Comparison of ENCODE assay signal across 8 cellular contexts in the genomic region with DNA sequence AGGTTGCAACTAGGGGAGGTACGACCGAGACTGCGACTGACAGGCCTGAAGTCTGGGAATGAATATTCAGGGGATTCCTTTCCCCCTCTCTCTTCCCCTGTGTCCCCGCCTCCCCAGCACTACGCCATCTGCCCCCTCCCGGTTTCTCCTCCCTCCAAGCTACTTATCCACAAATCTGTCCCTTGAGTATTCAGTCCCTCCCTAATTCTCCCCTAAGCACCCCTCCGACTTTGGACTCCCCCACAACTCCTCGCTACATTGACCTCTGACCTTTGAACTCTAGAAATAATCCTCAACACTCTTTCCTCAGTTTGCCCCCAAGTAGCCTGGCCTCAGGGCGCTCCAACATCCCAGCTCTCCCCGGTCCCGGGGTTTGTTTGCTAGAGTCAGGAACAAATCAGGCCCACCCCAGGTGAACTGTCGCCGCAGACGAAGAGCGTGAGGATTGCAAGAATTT. TPM values are rescaled to one million over a fixed set of nuclear protein-coding genes. Genes with fewer than 3 reads are reported as not detected.
DNase-seq lines count a peak whose midpoint lies in the region; ATAC-seq, FAIRE-seq and TF ChIP-seq lines count a peak whose summit lies in the region.

No MANE protein-coding gene starts in this region.

- peak overlapping the region; percentile 59 to 89 (median 80) for H3K27ac ChIP-seq in BLaER1 treated with 17β-estradiol and CSF1 and Interleukin-3, amounts not matched to agents 10 nM and 100 nM
- H3K27ac ChIP-seq in OCI-LY3 (ENCODE audit: low read length) (peak overlapping the region; percentile 50), dorsolateral prefrontal cortex (peak overlapping the region; percentile 30 to 98 (median 89)), lower lobe of right lung (peak overlapping the region; percentile 85), temporal lobe (ENCODE audit: low read depth, low read length) (peak overlapping the region; percentile 94)

- H3K79me2 ChIP-seq in OCI-LY3 (ENCODE audit: low read length), result peaks cover 26% of the 10 kb centered on the region

- H3K36me3 ChIP-seq in BLaER1 treated with 17β-estradiol and CSF1 and Interleukin-3, amounts not matched to agents 10 nM and 100 nM, result peaks cover 44 to 83% (median 65%) of the 10 kb centered on the region in 11 experiments
- H3K36me3 ChIP-seq in OCI-LY3 (replicated peaks; ENCODE audit: low read depth, low read length), result peaks cover 12% of the 10 kb centered on the region
- peaks cover 56% of the 10 kb centered on the region for H3K36me3 ChIP-seq in lower lobe of right lung

- H3K4me1 ChIP-seq in BLaER1 treated with 17β-estradiol and CSF1 and Interleukin-3, amounts not matched to agents 10 nM and 100 nM, result peaks cover 40 to 70% (median 64%) of the 10 kb centered on the region in 10 experiments
- H3K4me1 ChIP-seq in OCI-LY3 (ENCODE audit: low read length) (peaks cover 17% of the 10 kb centered on the region), lower lobe of right lung (peaks cover 26% of the 10 kb centered on the region)

- ATAC-seq in lower lobe of right lung (peak; percentile 55 to 62), HG03442 (IDR thresholded peaks at IDR 0.05; ENCODE audit: unreplicated experiment) (no peak)

- peak overlapping the region; percentile 73 to 96 (median 91) for H3K4me2 ChIP-seq in BLaER1 treated with 17β-estradiol and CSF1 and Interleukin-3, amounts not matched to agents 10 nM and 100 nM
- peak overlapping the region; percentile 96 for H3K4me2 ChIP-seq in OCI-LY3 (ENCODE audit: low read length)

- intact Hi-C loops in dorsolateral prefrontal cortex (cut with DNase I), result loop anchor here in 1 of 2 donors (2.0 to 5.0 kb wide), 2 partner anchors 19 to 158 kb away; a partner anchor contains a TSS
- intact Hi-C loops in lower lobe of right lung (cut with DNase I), result no loop called here

- peaks cover 0 to 49% (median 29%) of the 10 kb centered on the region in 11 experiments; a peak in 12 of 22 replicates for H4K20me1 ChIP-seq in BLaER1 treated with 17β-estradiol and CSF1 and Interleukin-3, amounts not matched to agents 10 nM and 100 nM
- H4K20me1 ChIP-seq in OCI-LY3 (ENCODE audit: insufficient read depth, low read length), result no peaks in the 10 kb centered on the region

- TF ChIP-seq POLR2A in H54 (IDR thresholded peaks at IDR 0.05; ENCODE audit: low read depth, low read length), result no peak; the same call in 1 of the 2 replicates

- peak overlapping the region; percentile 66 to 94 (median 84) for H3K9ac ChIP-seq in BLaER1 treated with 17β-estradiol and CSF1 and Interleukin-3, amounts not matched to agents 10 nM and 100 nM
- peak overlapping the region; percentile 88 for H3K9ac ChIP-seq in OCI-LY3 (ENCODE audit: low read length)

- peak; percentile 59 for DNase-seq in H54 (ENCODE audit: insufficient read length, low spot score)
- DNase-seq in dorsolateral prefrontal cortex, result peak in 7 of 10 donors; percentile 41 to 67 (median 57)
- no peak for DNase-seq in lower lobe of right lung
- no peak for DNase-seq in NCI-H2196 (lab: John Stamatoyannopoulos, UW; ENCODE audit: unreplicated experiment)

- no peaks in the 10 kb centered on the region for H3K9me3 ChIP-seq in BLaER1 treated with 17β-estradiol and CSF1 and Interleukin-3, amounts not matched to agents 10 nM and 100 nM (replicated peaks in 1 of 11)
- H3K9me3 ChIP-seq in OCI-LY3 (ENCODE audit: insufficient read depth, low read length), result no peaks in the 10 kb centered on the region
- no peaks in the 10 kb centered on the region for H3K9me3 ChIP-seq in lower lobe of right lung

- FAIRE-seq in H54 (lab: Jason Lieb, UNC), result no peak

- peak overlapping the region; percentile 72 to 94 (median 88) for H3K4me3 ChIP-seq in BLaER1 treated with 17β-estradiol and CSF1 and Interleukin-3, amounts not matched to agents 10 nM and 100 nM
- H3K4me3 ChIP-seq in OCI-LY3 (ENCODE audit: low read length) (peak overlapping the region; percentile 95), dorsolateral prefrontal cortex (peak overlapping the region; percentile 57 to 98 (median 81)), lower lobe of right lung (peak overlapping the region; percentile 86)

- H2AFZ ChIP-seq in OCI-LY3 (ENCODE audit: low read depth, low read length), result peak overlapping the region; percentile 97

- no peak for TF ChIP-seq CTCF in OCI-LY3 (IDR thresholded peaks at IDR 0.05; ENCODE audit: low read depth, low read length)
- peak in 1 of 56 donors; percentile 8 for TF ChIP-seq CTCF in dorsolateral prefrontal cortex (IDR thresholded peaks at IDR 0.05 in 54 of 56, conservative IDR thresholded peaks at IDR 0.05 in 2 of 56; ENCODE audit: low read depth in 1 of 56, partially characterized antibody in 56 of 56)
- TF ChIP-seq CTCF in lower lobe of right lung (IDR thresholded peaks at IDR 0.05), result no peak

- no peaks in the 10 kb centered on the region for H3K27me3 ChIP-seq in BLaER1 treated with 17β-estradiol and CSF1 and Interleukin-3, amounts not matched to agents 10 nM and 100 nM
- H3K27me3 ChIP-seq in OCI-LY3 (ENCODE audit: low read depth, low read length) (no peaks in the 10 kb centered on the region), dorsolateral prefrontal cortex (no peaks in the 10 kb centered on the region), lower lobe of right lung (ENCODE audit: low read depth) (no peaks in the 10 kb centered on the region)

RNA-seq across cellular contexts. Expression of a gene that starts 0.4 kb away (rescaled TPM):
- total RNA-seq in dorsolateral prefrontal cortex (10 to 100 TPM; 11.8 to 24.4 (median 17.1) TPM), lower lobe of right lung (6.5 TPM), temporal lobe (13.5 TPM)

RNA-seq across cellular contexts. Expression of a gene that starts 0.6 kb away (rescaled TPM):
- total RNA-seq in dorsolateral prefrontal cortex, result 10 to 100 TPM; 20.8 to 38.5 (median 28.7) TPM
- 38.4 TPM for total RNA-seq in lower lobe of right lung
- 10.8 TPM for total RNA-seq in temporal lobe

RNA-seq across cellular contexts. Expression of a gene that starts 8.9 kb away (rescaled TPM):
- 1 to 10 TPM in 102 of 120 experiments, under 1 TPM in 14, not detected in 4; 0.40 to 6.4 (median 1.9) TPM for total RNA-seq in dorsolateral prefrontal cortex
- total RNA-seq in lower lobe of right lung, result 17.8 TPM
- 0.98 TPM for total RNA-seq in temporal lobe

RNA-seq across cellular contexts. Expression of a gene that starts 10.5 kb away (rescaled TPM):
- total RNA-seq in dorsolateral prefrontal cortex (1 to 10 TPM in 27 of 120 experiments, under 1 TPM in 7, not detected in 86; 0.60 to 2.8 (median 1.3) TPM), lower lobe of right lung (2.1 TPM), temporal lobe (not detected)

RNA-seq across cellular contexts. Expression of a gene that starts 18.9 kb away (rescaled TPM):
- 10 to 100 TPM; 12.8 to 41.0 (median 24.6) TPM for total RNA-seq in dorsolateral prefrontal cortex
- 6.4 TPM for total RNA-seq in lower lobe of right lung
- total RNA-seq in temporal lobe, result 24.8 TPM

Comparison
In these comparisons a context has a peak if more than half of its experiments do, and no peak if none do; other contexts are left out.
1. DNase-seq: peak in H54 (single experiment) and dorsolateral prefrontal cortex (7 of 10); none in lower lobe of right lung (single experiment) and NCI-H2196 (single experiment).
2. Peak in every context shown above with its lines, with median percentiles within 50 percentile points of each other: H3K27ac ChIP-seq and H3K4me3 ChIP-seq.